Comparison of ENCODE assay signal across 1 cellular context in the genomic region with DNA sequence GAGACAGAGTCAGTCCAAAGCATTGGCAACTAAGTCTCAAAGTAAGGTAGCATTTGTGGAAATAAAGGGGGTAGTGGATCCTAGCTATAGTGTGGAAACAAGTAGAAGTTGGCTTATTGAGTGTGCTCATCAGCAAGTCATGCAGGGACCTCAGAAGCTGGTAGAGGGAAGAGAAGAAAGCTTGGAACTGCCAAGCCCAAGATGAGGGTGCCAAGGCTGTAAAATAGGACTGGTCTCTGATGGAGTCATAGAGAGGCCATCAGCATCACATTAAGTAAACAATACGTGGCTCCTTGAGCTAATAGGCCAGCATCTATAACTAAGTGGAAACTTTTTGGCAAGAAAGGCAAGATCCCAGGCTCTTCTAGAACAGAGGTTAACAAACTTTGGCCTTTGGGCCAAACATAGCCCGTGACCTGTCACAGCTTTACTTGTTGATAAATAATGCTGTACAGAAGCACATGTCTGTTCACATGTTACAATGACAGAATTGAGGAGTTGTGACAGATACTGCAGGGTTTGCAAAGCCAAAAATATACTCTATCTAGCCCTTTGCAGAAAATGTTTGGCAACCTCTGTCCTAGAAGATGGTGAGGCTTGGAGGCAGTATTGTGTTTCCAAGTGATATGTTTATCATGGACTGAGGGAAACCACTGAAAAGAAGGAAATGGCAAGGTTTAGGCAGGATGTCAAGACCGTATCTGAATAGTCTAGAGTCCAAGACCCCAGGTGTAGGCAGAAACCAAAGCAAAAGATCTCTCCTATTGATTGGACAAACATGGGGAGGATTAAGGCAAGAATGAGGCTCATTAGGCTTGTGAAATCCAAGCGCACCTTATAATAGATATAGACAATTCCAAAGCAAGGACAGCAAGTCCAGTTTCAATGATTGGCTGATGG.
TF ChIP-seq lines count a peak whose summit lies in the region.

No MANE protein-coding gene starts in this region.

TF ChIP-seq in HCT116, 20 proteins besides CTCF, POLR2A, EP300 and RAD21 (continued from another document):
- TF ChIP-seq YY1 (IDR thresholded peaks at IDR 0.05; ENCODE audit: extremely low read depth, insufficient replicate concordance, low read depth, low read length) = no peak
- TF ChIP-seq TCF7L2 (IDR thresholded peaks at IDR 0.05; ENCODE audit: borderline replicate concordance, extremely low read depth, insufficient read depth, insufficient read length) = no peak
- no peak for TF ChIP-seq ZNF274 (IDR thresholded peaks at IDR 0.05; ENCODE audit: low read depth, low read length)
- no peak for TF ChIP-seq ZFX (IDR thresholded peaks at IDR 0.05)
- TF ChIP-seq SP1 (IDR thresholded peaks at IDR 0.05; ENCODE audit: low read depth) = no peak
- no peak for TF ChIP-seq MAX (IDR thresholded peaks at IDR 0.05)
